ENCODE assay signal across 10 cellular contexts in genomic region chr2:241611062-241611461, GRCh38. TPM values are rescaled to one million over a fixed set of nuclear protein-coding genes. Genes with fewer than 3 reads are reported as not detected.
DNase-seq lines count a peak whose midpoint lies in the region; ATAC-seq and TF ChIP-seq lines count a peak whose summit lies in the region.
"Had no signal": no experiment of that assay in that cellular context is flagged by ENCODE, and none has a peak within 500 bp of the region (broad histone marks: within the 10 kb centered on the region; RNA-seq: fewer than 3 reads in every experiment).

No MANE protein-coding gene starts in this region.

- H3K27me3 Mint-ChIP-seq in activated T-cell treated with anti-CD3 and anti-CD28 coated beads, Interleukin-2, amount 50 U/mL, for 72 hours (ENCODE audit: low read depth): no peaks in the 10 kb centered on the region
- no peaks in the 10 kb centered on the region for H3K27me3 Mint-ChIP-seq in activated naive CD8-positive, alpha-beta T cell treated with anti-CD3 and anti-CD28 coated beads for 36 hours

- no peaks in the 10 kb centered on the region for H3K9me3 Mint-ChIP-seq in activated T-cell treated with anti-CD3 and anti-CD28 coated beads, Interleukin-2, amount 50 U/mL, for 72 hours
- no peaks in the 10 kb centered on the region for H3K9me3 Mint-ChIP-seq in activated naive CD8-positive, alpha-beta T cell treated with anti-CD3 and anti-CD28 coated beads for 36 hours

- no CpG with 5 or more reads among the region's 13 CpGs for WGBS in mesendoderm (ENCODE audit: extremely low coverage, insufficient coverage, low lambda C conversion rate)
- 94 to 95% methylated on average over 13 of the region's 13 CpGs for WGBS in aorta, 2 donors

- H3K4ac ChIP-seq in mesendoderm (ENCODE audit: low read depth, low read length): no peak overlapping the region

- peaks cover 26% of the 10 kb centered on the region for H3K4me1 Mint-ChIP-seq in activated T-cell treated with anti-CD3 and anti-CD28 coated beads, Interleukin-2, amount 50 U/mL, for 72 hours (ENCODE audit: low read depth)
- H3K4me1 Mint-ChIP-seq in activated naive CD8-positive, alpha-beta T cell treated with anti-CD3 and anti-CD28 coated beads for 36 hours: peaks cover 20% of the 10 kb centered on the region

- H3K27me3 ChIP-seq in mesendoderm (ENCODE audit: insufficient read depth, low read length, poor library complexity) (no peaks in the 10 kb centered on the region), thoracic aorta (replicated peaks; ENCODE audit: insufficient read depth) (no peaks in the 10 kb centered on the region), aorta (ENCODE audit: control insufficient read depth in 1 of 2, insufficient read depth in 2 of 2, low read length in 1 of 2) (no peaks in the 10 kb centered on the region)
- H3K27me3 ChIP-seq: brain microvascular endothelial cell had no signal

- H3K4me2 ChIP-seq in mesendoderm (ENCODE audit: low read length): no peak overlapping the region

- peaks cover 18% of the 10 kb centered on the region for H3K79me1 ChIP-seq in mesendoderm (ENCODE audit: low read length)

- no peak overlapping the region for H4K8ac ChIP-seq in mesendoderm (ENCODE audit: low read depth, low read length)

- H2BK5ac ChIP-seq in mesendoderm (ENCODE audit: low read length): no peak overlapping the region

- H3K4me1 ChIP-seq in mesendoderm (ENCODE audit: control insufficient read depth, low read depth, low read length) (no peaks in the 10 kb centered on the region), thoracic aorta (ENCODE audit: control insufficient read depth in 1 of 2, low read depth in 2 of 2) (peaks cover 0 to 16% of the 10 kb centered on the region in 2 donors), aorta (ENCODE audit: control insufficient read depth in 1 of 2, insufficient read depth in 2 of 2, low read length in 2 of 2) (no peaks in the 10 kb centered on the region)

- peak overlapping the region; percentile 78 to 83 for H3K4me3 Mint-ChIP-seq in activated T-cell treated with anti-CD3 and anti-CD28 coated beads, Interleukin-2, amount 50 U/mL, for 72 hours
- H3K4me3 Mint-ChIP-seq in activated naive CD8-positive, alpha-beta T cell treated with anti-CD3 and anti-CD28 coated beads for 36 hours: no peak overlapping the region

- intact Hi-C loops in aorta (cut with DNase I): loop anchor here in 1 of 2 donors (5.0 kb wide), 1 partner anchor 104 kb away; the partner anchor contains the start of gene STK25

- H3K36me3 Mint-ChIP-seq in activated T-cell treated with anti-CD3 and anti-CD28 coated beads, Interleukin-2, amount 50 U/mL, for 72 hours (ENCODE audit: insufficient read depth in 2 of 2): peaks cover 0 to 2% of the 10 kb centered on the region in 2 donors
- H3K36me3 Mint-ChIP-seq in activated naive CD8-positive, alpha-beta T cell treated with anti-CD3 and anti-CD28 coated beads for 36 hours: peaks cover 12% of the 10 kb centered on the region

- H2BK15ac ChIP-seq in mesendoderm (replicated peaks; ENCODE audit: low read depth): no peak overlapping the region

- no peak for DNase-seq in activated T-cell treated with anti-CD3 and anti-CD28 coated beads, Interleukin-2, amount 50 U/mL, for 72 hours
- DNase-seq in activated T-cell treated with anti-CD3 and anti-CD28 coated beads, Interleukin-2, amount 50 U/mL, for 48 hours: no peak
- no peak for DNase-seq in activated naive CD8-positive, alpha-beta T cell treated with anti-CD3 and anti-CD28 coated beads for 36 hours
- DNase-seq in mesendoderm: no peak
- DNase-seq in thoracic aorta (ENCODE audit: low spot score): no peak
- no peak for DNase-seq in aorta
- no peak for DNase-seq in effector CD4-positive, alpha-beta T cell
- DNase-seq: brain microvascular endothelial cell, NCI-H446 had no signal

- H3K36me3 ChIP-seq in mesendoderm (ENCODE audit: control insufficient read depth, insufficient read depth, low read length) (peaks cover 2% of the 10 kb centered on the region), thoracic aorta (peaks cover 1% of the 10 kb centered on the region), aorta (ENCODE audit: control insufficient read depth in 1 of 2, insufficient read depth in 2 of 2, low read length in 1 of 2) (no peaks in the 10 kb centered on the region)

- no peak overlapping the region for H3K18ac ChIP-seq in mesendoderm (ENCODE audit: low read length)

- peak overlapping the region; percentile 47 for H3K27ac Mint-ChIP-seq in activated T-cell treated with anti-CD3 and anti-CD28 coated beads, Interleukin-2, amount 50 U/mL, for 72 hours
- peak overlapping the region; percentile 65 for H3K27ac Mint-ChIP-seq in activated naive CD8-positive, alpha-beta T cell treated with anti-CD3 and anti-CD28 coated beads for 36 hours

- H3K27ac ChIP-seq in mesendoderm (ENCODE audit: low read depth, low read length): no peak overlapping the region
- peak overlapping the region; percentile 85 to 86 for H3K27ac ChIP-seq in thoracic aorta
- H3K27ac ChIP-seq in aorta (ENCODE audit: low read depth in 1 of 2, low read length in 2 of 2): no peak overlapping the region

- H3K79me2 ChIP-seq in mesendoderm (ENCODE audit: control insufficient read depth, insufficient read depth, low read length): peaks cover 11% of the 10 kb centered on the region

- H3K23ac ChIP-seq in mesendoderm (ENCODE audit: low read length): no peak overlapping the region

- H3K9ac ChIP-seq in mesendoderm (ENCODE audit: low read length): peak overlapping the region; percentile 75

- ATAC-seq in activated T-cell treated with anti-CD3 and anti-CD28 coated beads, Interleukin-2, amount 50 U/mL, for 72 hours (replicated peaks in 1 of 2): no peak
- no peak for ATAC-seq in thoracic aorta (ENCODE audit: insufficient number of reproducible peaks, low FRiP score, low read depth)
- no peak for ATAC-seq in aorta (ENCODE audit: low FRiP score)
- ATAC-seq in HG02840 (IDR thresholded peaks at IDR 0.05; ENCODE audit: low FRiP score, unreplicated experiment): no peak

- H3K9me3 ChIP-seq in thoracic aorta: no peaks in the 10 kb centered on the region
- no peaks in the 10 kb centered on the region for H3K9me3 ChIP-seq in aorta (ENCODE audit: control insufficient read depth, low read length)

- H2BK120ac ChIP-seq in mesendoderm (ENCODE audit: low read depth, low read length): no peak overlapping the region

- TF ChIP-seq CTCF in thoracic aorta (IDR thresholded peaks at IDR 0.05): no peak

- no peak overlapping the region for H3K4me3 ChIP-seq in mesendoderm (ENCODE audit: low read length)
- H3K4me3 ChIP-seq in thoracic aorta: no peak overlapping the region
- no peak overlapping the region for H3K4me3 ChIP-seq in aorta (ENCODE audit: low read length in 2 of 2)

- no peak overlapping the region for H2AK5ac ChIP-seq in mesendoderm (ENCODE audit: low read length)

- H3K56ac ChIP-seq in mesendoderm (ENCODE audit: low read length): peak overlapping the region; percentile 49

- H4K5ac ChIP-seq in mesendoderm (ENCODE audit: low read length): no peak overlapping the region

RNA-seq across cellular contexts. Expression of gene THAP4, which starts 25.9 kb away (rescaled TPM):
- 10 to 100 TPM; 41.8 to 50.9 TPM for total RNA-seq in activated T-cell treated with anti-CD3 and anti-CD28 coated beads, Interleukin-2, amount 50 U/mL, for 72 hours
- total RNA-seq in activated naive CD8-positive, alpha-beta T cell treated with anti-CD3 and anti-CD28 coated beads for 36 hours: 10 to 100 TPM; 54.8 to 55.0 TPM
- 74.2 TPM for polyA plus RNA-seq in mesendoderm (2013, experiment 1 of 2)
- polyA plus RNA-seq in mesendoderm (2013, experiment 2 of 2): 76.2 TPM
- 10 to 100 TPM; 27.2 to 31.1 TPM for total RNA-seq in thoracic aorta
- 10 to 100 TPM; 29.2 to 31.9 TPM for total RNA-seq in aorta
- polyA plus RNA-seq in aorta: 10 to 100 TPM; 24.3 to 41.5 TPM

RNA-seq across cellular contexts. Expression of gene ATG4B, which starts 26.4 kb away (rescaled TPM):
- 100 to 1,000 TPM in 1 of 2 donors, 10 to 100 TPM in 1; 97.9 to 109 TPM for total RNA-seq in activated T-cell treated with anti-CD3 and anti-CD28 coated beads, Interleukin-2, amount 50 U/mL, for 72 hours
- 10 to 100 TPM; 72.5 to 73.8 TPM for total RNA-seq in activated naive CD8-positive, alpha-beta T cell treated with anti-CD3 and anti-CD28 coated beads for 36 hours
- polyA plus RNA-seq in mesendoderm (2013, experiment 1 of 2): 52.9 TPM
- polyA plus RNA-seq in mesendoderm (2013, experiment 2 of 2): 53.9 TPM
- total RNA-seq in thoracic aorta (10 to 100 TPM; 52.0 to 86.1 TPM), aorta (10 to 100 TPM; 71.3 to 85.4 TPM)
- 10 to 100 TPM; 30.4 to 77.3 TPM for polyA plus RNA-seq in aorta

RNA-seq across cellular contexts. Expression of gene BOK, which starts 52.5 kb away (rescaled TPM):
- total RNA-seq in activated T-cell treated with anti-CD3 and anti-CD28 coated beads, Interleukin-2, amount 50 U/mL, for 72 hours: under 1 TPM in 1 of 2 donors, not detected in 1; 0.10 TPM
- under 1 TPM in 1 of 2 experiments, not detected in 1; 0.08 TPM for total RNA-seq in activated naive CD8-positive, alpha-beta T cell treated with anti-CD3 and anti-CD28 coated beads for 36 hours
- polyA plus RNA-seq in mesendoderm (2013, experiment 1 of 2): 30.7 TPM
- 31.0 TPM for polyA plus RNA-seq in mesendoderm (2013, experiment 2 of 2)
- 10 to 100 TPM; 10.7 to 27.5 TPM for total RNA-seq in thoracic aorta
- 10 to 100 TPM in 1 of 2 donors, 1 to 10 TPM in 1; 6.3 to 11.6 TPM for total RNA-seq in aorta
- 1 to 10 TPM; 3.1 to 4.7 TPM for polyA plus RNA-seq in aorta

Comparison
In these comparisons a context has a peak if more than half of its experiments do, and no peak if none do; other contexts are left out.
1. H3K27ac ChIP-seq: peak in thoracic aorta (2 of 2); none in mesendoderm (single experiment) and aorta (0 of 2).
2. RNA of gene BOK, which starts 52.5 kb away (total RNA-seq): 10.7 to 27.5 TPM in thoracic aorta and 6.3 to 11.6 TPM in aorta; 0.10 TPM in activated T-cell treated with anti-CD3 and anti-CD28 coated beads, Interleukin-2, amount 50 U/mL, for 72 hours and 0.08 TPM in activated naive CD8-positive, alpha-beta T cell treated with anti-CD3 and anti-CD28 coated beads for 36 hours; every median in the first group is over 4 times any median in the second.